In genomic region chr3:123722021-123722420, GRCh38 we compare ENCODE assay signal across 27 cellular contexts.
"Had no signal": no experiment of that assay in that cellular context is flagged by ENCODE, and none has a peak within 500 bp of the region (broad histone marks: within the 10 kb centered on the region; RNA-seq: fewer than 3 reads in every experiment).

No MANE protein-coding gene starts in this region.

- H3K9me3 Mint-ChIP-seq: activated CD4-positive, alpha-beta T cell treated with anti-CD3 and anti-CD28 coated beads, Interleukin-2, amount 10 ng/mL, durations not matched to agents 7 days and 5 days; activated CD8-positive, alpha-beta T cell treated with anti-CD3 and anti-CD28 coated beads for 36 hours; activated T-cell treated with anti-CD3 and anti-CD28 coated beads, Interleukin-2, amount 50 U/mL, for 4 hours; activated T-helper 17 cell treated with anti-CD3 and anti-CD28 coated beads, Interleukin-2, amount 50 U/mL, for 72 hours; central memory CD8-positive, alpha-beta T cell; dendritic cell treated with granulocyte-macrophage colony-stimulating factor and Interleukin-4, amounts not matched to agents 40 ng/mL and 50 ng/mL, for 4 days; endodermal cell; naive B cell; WTC11 had no signal

- H3K36me3 Mint-ChIP-seq: naive B cell, WTC11 had no signal

- H3K36me3 ChIP-seq: left ventricle myocardium inferior, spleen, transverse colon, vagina had no signal

- DNase-seq: activated CD4-positive, alpha-beta T cell treated with anti-CD3 and anti-CD28 coated beads for 1 hour; activated CD4-positive, alpha-beta T cell treated with anti-CD3 and anti-CD28 coated beads, Interleukin-2, amount 10 ng/mL, durations not matched to agents 7 days and 5 days; activated CD8-positive, alpha-beta T cell treated with anti-CD3 and anti-CD28 coated beads for 36 hours; activated gamma-delta T cell treated with Interleukin-2 at 50 U/mL for 16 hours; activated naive CD4-positive, alpha-beta T cell treated with anti-CD3 and anti-CD28 coated beads, Interleukin-2, amount 50 U/mL, for 16 hours; activated T-cell treated with anti-CD3 and anti-CD28 coated beads, Interleukin-2, amount 50 U/mL, for 4 hours; amygdala; foreskin melanocyte; left ventricle myocardium inferior; naive B cell; occipital lobe; spleen; stimulated activated naive CD4-positive, alpha-beta T cell; SW 1271; T-helper 17 cell; T1000; transverse colon had no signal

- H3K4me3 Mint-ChIP-seq: activated CD4-positive, alpha-beta T cell treated with anti-CD3 and anti-CD28 coated beads, Interleukin-2, amount 10 ng/mL, durations not matched to agents 7 days and 5 days; activated CD8-positive, alpha-beta T cell treated with anti-CD3 and anti-CD28 coated beads for 36 hours; activated T-cell treated with anti-CD3 and anti-CD28 coated beads, Interleukin-2, amount 50 U/mL, for 4 hours; activated T-helper 17 cell treated with anti-CD3 and anti-CD28 coated beads, Interleukin-2, amount 50 U/mL, for 72 hours; central memory CD8-positive, alpha-beta T cell; dendritic cell treated with granulocyte-macrophage colony-stimulating factor and Interleukin-4, amounts not matched to agents 40 ng/mL and 50 ng/mL, for 4 days; endodermal cell; T-helper 17 cell; WTC11 had no signal

- H3K4me1 Mint-ChIP-seq: activated CD4-positive, alpha-beta T cell treated with anti-CD3 and anti-CD28 coated beads, Interleukin-2, amount 10 ng/mL, durations not matched to agents 7 days and 5 days; activated T-helper 17 cell treated with anti-CD3 and anti-CD28 coated beads, Interleukin-2, amount 50 U/mL, for 72 hours had no signal

- H3K9me3 ChIP-seq: left ventricle myocardium inferior, spleen, transverse colon, vagina had no signal

- H3K27ac Mint-ChIP-seq: activated CD4-positive, alpha-beta T cell treated with anti-CD3 and anti-CD28 coated beads, Interleukin-2, amount 10 ng/mL, durations not matched to agents 7 days and 5 days; activated CD8-positive, alpha-beta T cell treated with anti-CD3 and anti-CD28 coated beads for 36 hours; activated T-helper 17 cell treated with anti-CD3 and anti-CD28 coated beads, Interleukin-2, amount 50 U/mL, for 72 hours; dendritic cell treated with granulocyte-macrophage colony-stimulating factor and Interleukin-4, amounts not matched to agents 40 ng/mL and 50 ng/mL, for 4 days; endodermal cell; naive B cell; T-helper 17 cell; WTC11 had no signal

- H3K27me3 Mint-ChIP-seq: activated CD4-positive, alpha-beta T cell treated with anti-CD3 and anti-CD28 coated beads, Interleukin-2, amount 10 ng/mL, durations not matched to agents 7 days and 5 days had no signal

- ATAC-seq: activated CD8-positive, alpha-beta T cell treated with anti-CD3 and anti-CD28 coated beads for 36 hours; activated T-cell treated with anti-CD3 and anti-CD28 coated beads, Interleukin-2, amount 50 U/mL, for 4 hours; activated T-helper 17 cell treated with anti-CD3 and anti-CD28 coated beads, Interleukin-2, amount 50 U/mL, for 72 hours; esophagus mucosa; right cardiac atrium; T-helper 17 cell; WTC11 had no signal

- H3K4me1 ChIP-seq: parathyroid adenoma had no signal

- H3K9ac ChIP-seq: parathyroid adenoma had no signal

- H3K27me3 ChIP-seq: spleen, transverse colon, vagina had no signal

- H2AFZ ChIP-seq: parathyroid adenoma had no signal

- H3K4me3 ChIP-seq: left ventricle myocardium inferior, lung, spleen, transverse colon, vagina had no signal

- H3K27ac ChIP-seq: left ventricle myocardium inferior, parathyroid adenoma, vagina had no signal
